1 cellular context compared by ENCODE assay signal in genomic region chr17:81531998-81532404, GRCh38.
TF ChIP-seq lines count a peak whose summit lies in the region.
"Not testable (repeated sequence)": the region's sequence is repeated elsewhere in the genome, so short reads cannot be mapped to it uniquely, and the experiment has no call there.

No MANE protein-coding gene starts in this region.

TF ChIP-seq in K562, 482 proteins besides CTCF, POLR2A, EP300 and RAD21:
- TF ChIP-seq EHMT2 (IDR thresholded peaks at IDR 0.05) (peak; percentile 44; the same call in 1 of the 2 replicates), MLLT1 (IDR thresholded peaks at IDR 0.05) (0 out of 4 replicates have a peak, but pooled peaks of 1 of the 2 experiments have one; percentile 20), NKRF (IDR thresholded peaks at IDR 0.05; ENCODE audit: borderline replicate concordance) (0 out of 2 replicates have a peak, but pooled peaks have one; percentile 14), SUPT5H (IDR thresholded peaks at IDR 0.05) (peak; percentile 75), PHB2 (IDR thresholded peaks at IDR 0.05; ENCODE audit: low read depth) (peak; percentile 17; the same call in 1 of the 2 replicates), GATAD2A (IDR thresholded peaks at IDR 0.05) (0 out of 2 replicates have a peak, but pooled peaks have one; percentile 46), POLR2B (IDR thresholded peaks at IDR 0.05; ENCODE audit: low read depth, partially characterized antibody) (peak; percentile 33), CTBP1 (IDR thresholded peaks at IDR 0.05; ENCODE audit: borderline replicate concordance) (0 out of 2 replicates have a peak, but pooled peaks have one; percentile 13), HLTF (IDR thresholded peaks at IDR 0.05) (0 out of 2 replicates have a peak, but pooled peaks have one; percentile 39), YBX1 (IDR thresholded peaks at IDR 0.05) (peak; percentile 89; the same call in 1 of the 2 replicates), ZBTB40 (CRISPR knock-in tag; IDR thresholded peaks at IDR 0.05) (peak; percentile 13; the same call in 1 of the 2 replicates), GATA2 (CRISPR knock-in tag; IDR thresholded peaks at IDR 0.05) (peak; percentile 40; the same call in 1 of the 2 replicates)
- not testable (repeated sequence) for TF ChIP-seq ZBTB40 (IDR thresholded peaks at IDR 0.05)
